ENCODE assay signal across 8 cellular contexts in genomic region chr2:189613077-189613636, GRCh38. TPM values are rescaled to one million over a fixed set of nuclear protein-coding genes. Genes with fewer than 3 reads are reported as not detected.
DNase-seq lines count a peak whose midpoint lies in the region; ATAC-seq, FAIRE-seq and TF ChIP-seq lines count a peak whose summit lies in the region.

No MANE protein-coding gene starts in this region.

- no peak for TF ChIP-seq CTCF in RWPE2 (IDR thresholded peaks at IDR 0.05; ENCODE audit: poor library complexity, severe bottlenecking)
- no peak for TF ChIP-seq CTCF in pancreas (IDR thresholded peaks at IDR 0.05)

- H3K4me1 ChIP-seq in RWPE2 (ENCODE audit: insufficient read depth, poor library complexity, severe bottlenecking) (peaks cover 4% of the 10 kb centered on the region), pancreas (peaks cover 0 to 13% (median 5%) of the 10 kb centered on the region in 3 donors)

- FAIRE-seq in pancreas (lab: Jason Lieb, UNC) = no peak

- H3K27me3 ChIP-seq in RWPE2 (ENCODE audit: insufficient read depth, poor library complexity, severe bottlenecking) (no peaks in the 10 kb centered on the region), pancreas (no peaks in the 10 kb centered on the region)

- intact Hi-C loops in pancreas (cut with DNase I) = no loop called here

- ATAC-seq in RWPE2 (ENCODE audit: low read depth) = peak; percentile 66
- ATAC-seq in pancreas = peak; percentile 79 to 96 (median 93)
- no peak for ATAC-seq in HG02885 (IDR thresholded peaks at IDR 0.05; ENCODE audit: poor library complexity, unreplicated experiment)
- ATAC-seq in activated CD4-positive, CD25-positive, alpha-beta regulatory T cell treated with anti-CD3 and anti-CD28 coated beads, Interleukin-2, amount 50 U/mL, for 24 hours = no peak

- H3K9me3 ChIP-seq in RWPE2 (ENCODE audit: severe bottlenecking) (peaks cover 4% of the 10 kb centered on the region), pancreas (no peaks in the 10 kb centered on the region)

- no peak overlapping the region for H3K27ac ChIP-seq in RWPE2 (ENCODE audit: poor library complexity, severe bottlenecking)
- H3K27ac ChIP-seq in pancreas = no peak overlapping the region

- DNase-seq in Caki2 (ENCODE audit: low read depth) (peak; percentile 51), RWPE2 (ENCODE audit: low spot score) (no peak), fibroblast of the conjunctiva (ENCODE audit: low read depth) (peak; percentile 21), pancreas (peak in 1 of 6 donors; percentile 9), CD1c-positive myeloid dendritic cell (ENCODE audit: extremely low spot score) (no peak), COR-L47 (lab: John Stamatoyannopoulos, UW) (no peak)

- 11 to 16% methylated on average over 6 of the region's 6 CpGs for WGBS in pancreas, 2 donors

- H3K4me3 ChIP-seq in RWPE2 (ENCODE audit: severe bottlenecking) (no peak overlapping the region), pancreas (peak overlapping the region in 1 of 4 donors; percentile 2)

- H3K36me3 ChIP-seq in RWPE2 (ENCODE audit: low read depth) (no peaks in the 10 kb centered on the region), pancreas (no peaks in the 10 kb centered on the region)

- in situ Hi-C loops in Caki2 (cut with HindIII; ENCODE audit: low pct_unique_long_range_greater_than_20kb, low sequenced_read_pairs) = no loop called here

RNA-seq across cellular contexts. Expression of gene SLC40A1, which starts 32.6 kb away (rescaled TPM):
- 7.4 and 7.9 TPM in 2 replicates for total RNA-seq in Caki2 (2014; rRNA removed; shearing (Covaris generic); ENCODE audit: low replicate concordance)
- total RNA-seq in pancreas = 10 to 100 TPM; 31.4 to 65.8 (median 43.2) TPM
- 10 to 100 TPM; 14.0 to 26.8 TPM for polyA plus RNA-seq in pancreas

RNA-seq across cellular contexts. Expression of gene ASNSD1, which starts 48.1 kb away (rescaled TPM):
- 33.2 and 39.5 TPM in 2 replicates for total RNA-seq in Caki2 (2014; rRNA removed; shearing (Covaris generic); ENCODE audit: low replicate concordance)
- 10 to 100 TPM; 12.6 to 16.2 (median 15.5) TPM for total RNA-seq in pancreas
- polyA plus RNA-seq in pancreas = 10 to 100 TPM; 14.0 to 22.8 TPM

Comparison
In these comparisons a context has a peak if more than half of its experiments do, and no peak if none do; other contexts are left out.
1. DNase-seq: peak in Caki2 (single experiment) and fibroblast of the conjunctiva (single experiment); none in RWPE2 (single experiment), CD1c-positive myeloid dendritic cell (single experiment) and COR-L47 (single experiment).
2. ATAC-seq: peak in RWPE2 (single experiment) and pancreas (4 of 4); none in HG02885 (single experiment) and activated CD4-positive, CD25-positive, alpha-beta regulatory T cell treated with anti-CD3 and anti-CD28 coated beads, Interleukin-2, amount 50 U/mL, for 24 hours (0 of 2).